Comparison of ENCODE assay signal across 1 cellular context in genomic region chr16:30700491-30700890, GRCh38.
TF ChIP-seq lines count a peak whose summit lies in the region.

No MANE protein-coding gene starts in this region.

TF ChIP-seq in GM12878, 131 proteins besides CTCF, POLR2A, EP300 and RAD21:
- TF ChIP-seq SIX5 (IDR thresholded peaks at IDR 0.05; ENCODE audit: low read depth, low read length, severe bottlenecking): no peak
- TF ChIP-seq CREM (IDR thresholded peaks at IDR 0.05; ENCODE audit: low read depth): no peak
- TF ChIP-seq RELB (IDR thresholded peaks at IDR 0.05; ENCODE audit: low read depth): no peak
- TF ChIP-seq NKRF (conservative IDR thresholded peaks at IDR 0.05): no peak
- TF ChIP-seq ZNF687 (IDR thresholded peaks at IDR 0.05): no peak
- TF ChIP-seq HDAC2 (IDR thresholded peaks at IDR 0.05): no peak
- TF ChIP-seq RELA (IDR thresholded peaks at IDR 0.05; ENCODE audit: borderline replicate concordance, partially characterized antibody): no peak
- no peak for TF ChIP-seq HCFC1 (IDR thresholded peaks at IDR 0.05; ENCODE audit: low read length)
- no peak for TF ChIP-seq SRF (IDR thresholded peaks at IDR 0.05; ENCODE audit: low read depth in 2 of 2, low read length in 2 of 2)
- no peak for TF ChIP-seq ZNF24 (IDR thresholded peaks at IDR 0.05)
- no peak for TF ChIP-seq ZBTB4 (CRISPR knock-in tag; IDR thresholded peaks at IDR 0.05)
- no peak for TF ChIP-seq NFXL1 (IDR thresholded peaks at IDR 0.05; ENCODE audit: borderline replicate concordance)
- TF ChIP-seq SKIL (IDR thresholded peaks at IDR 0.05; ENCODE audit: low read depth, poor library complexity, severe bottlenecking): no peak
- no peak for TF ChIP-seq PML (IDR thresholded peaks at IDR 0.05; ENCODE audit: low read length)
- no peak for TF ChIP-seq HSF1 (IDR thresholded peaks at IDR 0.05; ENCODE audit: low read depth, low read length)
- TF ChIP-seq IRF5 (IDR thresholded peaks at IDR 0.05; ENCODE audit: borderline replicate concordance): no peak
- TF ChIP-seq TARDBP (IDR thresholded peaks at IDR 0.05; ENCODE audit: borderline replicate concordance): no peak
- TF ChIP-seq CBX5 (IDR thresholded peaks at IDR 0.05; ENCODE audit: low read depth): no peak
- no peak for TF ChIP-seq ATF2 (IDR thresholded peaks at IDR 0.05; ENCODE audit: low read length)
